22 cellular contexts compared by ENCODE assay signal in the genomic region with DNA sequence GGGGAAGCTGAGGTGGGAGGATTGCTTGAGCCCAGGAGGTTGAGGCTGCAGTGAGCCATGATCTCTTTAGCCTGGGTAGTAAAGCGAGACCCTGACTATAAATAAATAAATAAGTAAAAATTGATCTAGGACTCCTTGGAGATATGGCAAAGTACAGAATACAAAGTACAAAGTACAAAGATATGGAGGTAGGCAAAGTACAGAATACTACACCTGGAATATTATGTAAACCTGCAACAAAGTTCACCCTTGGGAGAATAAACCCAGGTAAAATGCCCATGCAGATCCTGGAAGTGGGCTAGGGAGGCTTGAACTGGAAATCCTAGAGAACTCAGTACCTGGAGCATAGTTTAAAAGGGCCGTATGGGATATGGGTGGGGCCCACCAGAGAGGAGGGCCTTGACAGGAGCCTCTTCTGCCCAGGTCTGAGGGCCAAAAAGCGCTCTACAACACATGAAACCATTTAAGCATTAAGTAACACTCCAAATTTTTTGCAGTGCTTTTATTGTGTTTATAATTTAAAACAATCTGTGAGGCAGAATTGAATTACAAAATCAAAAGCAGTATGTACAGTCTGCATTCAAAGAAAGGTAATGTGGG.
"Had no signal": no experiment of that assay in that cellular context is flagged by ENCODE, and none has a peak within 500 bp of the region (broad histone marks: within the 10 kb centered on the region; RNA-seq: fewer than 3 reads in every experiment).

No MANE protein-coding gene starts in this region.

- H3K27me3 Mint-ChIP-seq: activated CD4-positive, alpha-beta memory T cell treated with anti-CD3 and anti-CD28 coated beads for 36 hours; activated CD4-positive, alpha-beta T cell treated with anti-CD3 and anti-CD28 coated beads for 36 hours; activated CD8-positive, alpha-beta memory T cell treated with anti-CD3 and anti-CD28 coated beads, Interleukin-2, amount 10 ng/mL, durations not matched to agents 7 days and 5 days; activated naive CD8-positive, alpha-beta T cell; activated T-cell treated with anti-CD3 and anti-CD28 coated beads, Interleukin-2, amount 50 U/mL, for 24 hours; memory B cell; naive thymus-derived CD8-positive, alpha-beta T cell; progenitor cell of endocrine pancreas had no signal

- H3K9me3 Mint-ChIP-seq: activated CD4-positive, alpha-beta memory T cell treated with anti-CD3 and anti-CD28 coated beads for 36 hours; activated T-cell treated with anti-CD3 and anti-CD28 coated beads, Interleukin-2, amount 50 U/mL, for 24 hours; memory B cell; naive thymus-derived CD8-positive, alpha-beta T cell had no signal

- H3K4me3 ChIP-seq: left ventricle myocardium inferior, right atrium auricular region, testis, upper lobe of right lung had no signal

- H3K27me3 ChIP-seq: brain microvascular endothelial cell, right atrium auricular region, testis, upper lobe of right lung had no signal

- H3K9me3 ChIP-seq: left ventricle myocardium inferior, right atrium auricular region, testis, upper lobe of right lung had no signal

- ATAC-seq: activated CD4-positive, alpha-beta T cell treated with anti-CD3 and anti-CD28 coated beads for 36 hours; activated CD8-positive, alpha-beta memory T cell treated with anti-CD3 and anti-CD28 coated beads, Interleukin-2, amount 10 ng/mL, durations not matched to agents 7 days and 5 days; naive thymus-derived CD8-positive, alpha-beta T cell; upper lobe of right lung had no signal

- H3K4me3 Mint-ChIP-seq: activated CD4-positive, alpha-beta memory T cell treated with anti-CD3 and anti-CD28 coated beads for 36 hours; activated CD4-positive, alpha-beta T cell treated with anti-CD3 and anti-CD28 coated beads for 36 hours; activated CD8-positive, alpha-beta memory T cell treated with anti-CD3 and anti-CD28 coated beads, Interleukin-2, amount 10 ng/mL, durations not matched to agents 7 days and 5 days; activated naive CD8-positive, alpha-beta T cell; activated T-cell treated with anti-CD3 and anti-CD28 coated beads, Interleukin-2, amount 50 U/mL, for 24 hours; memory B cell; naive thymus-derived CD8-positive, alpha-beta T cell had no signal

- H3K27ac ChIP-seq: brain microvascular endothelial cell, testis, upper lobe of right lung had no signal

- H3K27ac Mint-ChIP-seq: activated CD4-positive, alpha-beta memory T cell treated with anti-CD3 and anti-CD28 coated beads for 36 hours; activated CD4-positive, alpha-beta T cell treated with anti-CD3 and anti-CD28 coated beads for 36 hours; activated CD8-positive, alpha-beta memory T cell treated with anti-CD3 and anti-CD28 coated beads, Interleukin-2, amount 10 ng/mL, durations not matched to agents 7 days and 5 days; activated naive CD8-positive, alpha-beta T cell; activated T-cell treated with anti-CD3 and anti-CD28 coated beads, Interleukin-2, amount 50 U/mL, for 24 hours; memory B cell; progenitor cell of endocrine pancreas had no signal

- DNase-seq: activated CD4-positive, alpha-beta memory T cell treated with anti-CD3 and anti-CD28 coated beads for 36 hours; activated CD4-positive, alpha-beta T cell treated with anti-CD3 and anti-CD28 coated beads for 36 hours; activated CD8-positive, alpha-beta memory T cell treated with anti-CD3 and anti-CD28 coated beads, Interleukin-2, amount 10 ng/mL, durations not matched to agents 7 days and 5 days; activated effector memory CD4-positive, alpha-beta T cell treated with anti-CD3 and anti-CD28 coated beads, Interleukin-2, amount 50 U/mL, for 16 hours; activated T-cell treated with anti-CD3 and anti-CD28 coated beads, Interleukin-2, amount 50 U/mL, for 24 hours; amniotic stem cell; brain microvascular endothelial cell; dermis blood vessel endothelial cell; islet precursor cell; left ventricle myocardium inferior; naive thymus-derived CD8-positive, alpha-beta T cell; nucleus accumbens; stimulated activated CD4-positive, alpha-beta T cell treated with anti-CD3 and anti-CD28 coated beads, Interleukin-15, amount 100 ng/mL, for 24 hours; stimulated activated CD4-positive, alpha-beta T cell treated with anti-CD3 and anti-CD28 coated beads, Interleukin-4, amount 100 ng/mL, for 1 hour; stimulated activated naive CD4-positive, alpha-beta T cell; T-helper 2 cell; testis; upper lobe of right lung had no signal
